In genomic region chr2:108690001-108690400, GRCh38 we compare ENCODE assay signal across 8 cellular contexts. TPM values are rescaled to one million over a fixed set of nuclear protein-coding genes. Genes with fewer than 3 reads are reported as not detected.
A peak's percentile ranks its signal among the peaks of the same experiment; 100 is the strongest.
DNase-seq lines count a peak whose midpoint lies in the region; ATAC-seq and TF ChIP-seq lines count a peak whose summit lies in the region.
"Not testable (repeated sequence)": the region's sequence is repeated elsewhere in the genome, so short reads cannot be mapped to it uniquely, and the experiment has no call there.

No MANE protein-coding gene starts in this region.

- H3K27me3 ChIP-seq in CD4-positive, CD25-positive, alpha-beta regulatory T cell (ENCODE audit: control insufficient read depth, insufficient read depth, low read length); foreskin keratinocyte; neural progenitor cell: not testable (repeated sequence)

- not testable (repeated sequence) for H3K27me3 Mint-ChIP-seq in CD4-positive, CD25-positive, alpha-beta regulatory T cell; activated CD8-positive, alpha-beta T cell treated with anti-CD3 and anti-CD28 coated beads for 36 hours; neural progenitor cell (ENCODE audit: insufficient read depth, low read depth)

- H3K36me3 Mint-ChIP-seq in CD4-positive, CD25-positive, alpha-beta regulatory T cell; activated CD8-positive, alpha-beta T cell treated with anti-CD3 and anti-CD28 coated beads for 36 hours (ENCODE audit: low read depth); neural progenitor cell: not testable (repeated sequence)

- not testable (repeated sequence) for TF ChIP-seq CTCF in activated CD8-positive, alpha-beta T cell treated with anti-CD3 and anti-CD28 coated beads for 36 hours (IDR thresholded peaks at IDR 0.05); foreskin keratinocyte (conservative IDR thresholded peaks at IDR 0.05)
- TF ChIP-seq CTCF in neural progenitor cell (IDR thresholded peaks at IDR 0.05): peak; percentile 31

- H3K36me3 ChIP-seq in CD4-positive, CD25-positive, alpha-beta regulatory T cell (ENCODE audit: control insufficient read depth, insufficient read depth, low read length); neural progenitor cell: not testable (repeated sequence)

- not testable (repeated sequence) for H3K4me1 ChIP-seq in CD4-positive, CD25-positive, alpha-beta regulatory T cell (ENCODE audit: control insufficient read depth, insufficient read depth, low read length, poor library complexity, severe bottlenecking); foreskin keratinocyte; neural progenitor cell

- H3K9ac ChIP-seq in neural progenitor cell: not testable (repeated sequence)

- peak; percentile 60 to 62 for ATAC-seq in CD4-positive, CD25-positive, alpha-beta regulatory T cell (ENCODE audit: low read depth in 2 of 2)
- ATAC-seq in GM19043 (IDR thresholded peaks at IDR 0.05; ENCODE audit: low read depth, unreplicated experiment) (peak; percentile 64), GM21786 (IDR thresholded peaks at IDR 0.05; ENCODE audit: unreplicated experiment) (peak; percentile 61), HG03135 (IDR thresholded peaks at IDR 0.05; ENCODE audit: unreplicated experiment) (peak; percentile 78), foreskin keratinocyte (peak; percentile 41)
- peak; percentile 75 for ATAC-seq in activated CD8-positive, alpha-beta T cell treated with anti-CD3 and anti-CD28 coated beads for 36 hours

- H4K20me1 ChIP-seq in neural progenitor cell (ENCODE audit: low read depth): not testable (repeated sequence)

- POLR2A ChIA-PET in activated CD8-positive, alpha-beta T cell treated with anti-CD3 and anti-CD28 coated beads for 36 hours (lab: Charles Lee): not testable (repeated sequence)

- H3K4me2 ChIP-seq in neural progenitor cell: not testable (repeated sequence)

- CTCF ChIA-PET in activated CD8-positive, alpha-beta T cell treated with anti-CD3 and anti-CD28 coated beads for 36 hours (lab: Charles Lee): not testable (repeated sequence)

- H3K9me3 Mint-ChIP-seq in CD4-positive, CD25-positive, alpha-beta regulatory T cell; activated CD8-positive, alpha-beta T cell treated with anti-CD3 and anti-CD28 coated beads for 36 hours; neural progenitor cell: not testable (repeated sequence)

- H3K4me3 Mint-ChIP-seq in CD4-positive, CD25-positive, alpha-beta regulatory T cell; activated CD8-positive, alpha-beta T cell treated with anti-CD3 and anti-CD28 coated beads for 36 hours; neural progenitor cell: not testable (repeated sequence)

- H3K27ac ChIP-seq in CD4-positive, CD25-positive, alpha-beta regulatory T cell (ENCODE audit: insufficient read depth, low read length, poor library complexity, severe bottlenecking); foreskin keratinocyte; neural progenitor cell: not testable (repeated sequence)

- H3K4me3 ChIP-seq in CD4-positive, CD25-positive, alpha-beta regulatory T cell (ENCODE audit: low read depth, low read length); neural progenitor cell: not testable (repeated sequence)

- intact Hi-C loops in activated CD8-positive, alpha-beta T cell treated with anti-CD3 and anti-CD28 coated beads for 36 hours (cut with micrococcal nuclease): not testable (repeated sequence)

- H3K9me3 ChIP-seq in CD4-positive, CD25-positive, alpha-beta regulatory T cell (ENCODE audit: control insufficient read depth in 2 of 2, low read length in 2 of 2); neural progenitor cell (ENCODE audit: low read depth): not testable (repeated sequence)

- H3F3A ChIP-seq in neural progenitor cell (ENCODE audit: low read depth): not testable (repeated sequence)

- H3K4me1 Mint-ChIP-seq in CD4-positive, CD25-positive, alpha-beta regulatory T cell; activated CD8-positive, alpha-beta T cell treated with anti-CD3 and anti-CD28 coated beads for 36 hours (ENCODE audit: low read depth); neural progenitor cell: not testable (repeated sequence)

- not testable (repeated sequence) for H2AFZ ChIP-seq in neural progenitor cell (replicated peaks)

- not testable (repeated sequence) for DNase-seq in CD4-positive, CD25-positive, alpha-beta regulatory T cell; foreskin keratinocyte; neural progenitor cell (ENCODE audit: low spot score)
- DNase-seq in NCI-H82 (lab: John Stamatoyannopoulos, UW): peak; percentile 37
- peak; percentile 9 for DNase-seq in activated CD8-positive, alpha-beta T cell treated with anti-CD3 and anti-CD28 coated beads for 36 hours

- not testable (repeated sequence) for H3K79me2 ChIP-seq in neural progenitor cell (ENCODE audit: low read depth)

- H3K27ac Mint-ChIP-seq in CD4-positive, CD25-positive, alpha-beta regulatory T cell; activated CD8-positive, alpha-beta T cell treated with anti-CD3 and anti-CD28 coated beads for 36 hours; neural progenitor cell: not testable (repeated sequence)

RNA-seq across cellular contexts. Expression of gene RANBP2, which starts 29.3 kb away (rescaled TPM):
- total RNA-seq in CD4-positive, CD25-positive, alpha-beta regulatory T cell: 155 TPM
- 10 to 100 TPM; 10.8 to 28.5 (median 12.8) TPM for polyA plus RNA-seq in CD4-positive, CD25-positive, alpha-beta regulatory T cell
- 10 to 100 TPM; 69.6 to 71.3 TPM for total RNA-seq in activated CD8-positive, alpha-beta T cell treated with anti-CD3 and anti-CD28 coated beads for 36 hours
- total RNA-seq in foreskin keratinocyte (52.7 and 59.2 TPM in 2 replicates), neural progenitor cell (ENCODE audit: low replicate concordance) (71.8 and 109 TPM in 2 replicates)
- polyA plus RNA-seq in foreskin keratinocyte: 6.2 and 6.5 TPM in 2 replicates
